Comparison of ENCODE assay signal across 23 cellular contexts in genomic region chr3:162847511-162847910, GRCh38.
"Had no signal": no experiment of that assay in that cellular context is flagged by ENCODE, and none has a peak within 500 bp of the region (broad histone marks: within the 10 kb centered on the region; RNA-seq: fewer than 3 reads in every experiment).

No MANE protein-coding gene starts in this region.

- H3K9me3 ChIP-seq: colonic mucosa, heart right ventricle, left ventricle myocardium inferior, lower lobe of right lung, neutrophil, right atrium auricular region, sigmoid colon, thoracic aorta, transverse colon had no signal

- H3K27me3 Mint-ChIP-seq: memory B cell; stimulated activated naive B cell treated with anti-CD40 and anti-IgM and Interleukin-4, amounts not matched to agents 10 μg/mL and 1 μg/mL and 100 μg/mL, for 72 hours; stimulated activated naive CD8-positive, alpha-beta T cell treated with anti-CD3 and anti-CD28 coated beads, Interleukin-15, amount 100 ng/mL, for 72 hours had no signal

- H3K27me3 ChIP-seq: colonic mucosa, heart right ventricle, neutrophil, right atrium auricular region, sigmoid colon, transverse colon had no signal

- FAIRE-seq: islet of Langerhans had no signal

- DNase-seq: colonic mucosa; dermis blood vessel endothelial cell; foreskin melanocyte; heart right ventricle; hypothalamus; left cardiac atrium; left ventricle myocardium inferior; lower lobe of right lung; midbrain; posterior cingulate gyrus; sigmoid colon; stimulated activated CD4-positive, alpha-beta T cell treated with anti-CD3 and anti-CD28 coated beads, Interleukin-2, amount 100 ng/mL, for 24 hours; stimulated activated CD4-positive, alpha-beta T cell treated with anti-CD3 and anti-CD28 coated beads, Interleukin-4, amount 100 ng/mL, for 4 hours; stimulated activated naive B cell treated with anti-CD40 and anti-IgM and Interleukin-4, amounts not matched to agents 10 μg/mL and 1 μg/mL and 100 μg/mL, for 72 hours; stimulated activated naive CD8-positive, alpha-beta T cell treated with anti-CD3 and anti-CD28 coated beads, Interleukin-15, amount 100 ng/mL, for 72 hours; transverse colon had no signal

- H3K27ac Mint-ChIP-seq: memory B cell; nephron; stimulated activated naive B cell treated with anti-CD40 and anti-IgM and Interleukin-4, amounts not matched to agents 10 μg/mL and 1 μg/mL and 100 μg/mL, for 72 hours; stimulated activated naive CD8-positive, alpha-beta T cell treated with anti-CD3 and anti-CD28 coated beads, Interleukin-15, amount 100 ng/mL, for 72 hours had no signal

- H3K4me3 Mint-ChIP-seq: memory B cell; nephron; stimulated activated naive B cell treated with anti-CD40 and anti-IgM and Interleukin-4, amounts not matched to agents 10 μg/mL and 1 μg/mL and 100 μg/mL, for 72 hours; stimulated activated naive CD8-positive, alpha-beta T cell treated with anti-CD3 and anti-CD28 coated beads, Interleukin-15, amount 100 ng/mL, for 72 hours had no signal

- H3K27ac ChIP-seq: colonic mucosa, heart right ventricle, left ventricle myocardium inferior, lower lobe of right lung, neutrophil, right atrium auricular region, sigmoid colon, skin epidermis, thoracic aorta, transverse colon had no signal

- H3K36me3 Mint-ChIP-seq: memory B cell; stimulated activated naive B cell treated with anti-CD40 and anti-IgM and Interleukin-4, amounts not matched to agents 10 μg/mL and 1 μg/mL and 100 μg/mL, for 72 hours had no signal

- H3K9me3 Mint-ChIP-seq: nephron; stimulated activated naive CD8-positive, alpha-beta T cell treated with anti-CD3 and anti-CD28 coated beads, Interleukin-15, amount 100 ng/mL, for 72 hours had no signal

- H3K4me1 Mint-ChIP-seq: memory B cell; nephron; stimulated activated naive B cell treated with anti-CD40 and anti-IgM and Interleukin-4, amounts not matched to agents 10 μg/mL and 1 μg/mL and 100 μg/mL, for 72 hours; stimulated activated naive CD8-positive, alpha-beta T cell treated with anti-CD3 and anti-CD28 coated beads, Interleukin-15, amount 100 ng/mL, for 72 hours had no signal

- ATAC-seq: heart right ventricle; left cardiac atrium; lower lobe of right lung; stimulated activated naive B cell treated with anti-CD40 and anti-IgM and Interleukin-4, amounts not matched to agents 10 μg/mL and 1 μg/mL and 100 μg/mL, for 72 hours; stimulated activated naive CD8-positive, alpha-beta T cell treated with anti-CD3 and anti-CD28 coated beads, Interleukin-15, amount 100 ng/mL, for 72 hours had no signal

- H3K4me1 ChIP-seq: colonic mucosa, heart right ventricle, left ventricle myocardium inferior, lower lobe of right lung, right atrium auricular region, sigmoid colon had no signal

- H3K36me3 ChIP-seq: colonic mucosa, heart right ventricle, left ventricle myocardium inferior, lower lobe of right lung, neutrophil, right atrium auricular region, sigmoid colon, thoracic aorta, transverse colon had no signal

- H3K4me3 ChIP-seq: colonic mucosa, heart right ventricle, left ventricle myocardium inferior, lower lobe of right lung, right atrium auricular region, sigmoid colon, skin epidermis, thoracic aorta, transverse colon had no signal
